ENCODE assay signal across 12 cellular contexts in genomic region chr7:47582748-47583740, GRCh38. TPM values are rescaled to one million over a fixed set of nuclear protein-coding genes. Genes with fewer than 3 reads are reported as not detected.
DNase-seq lines count a peak whose midpoint lies in the region; ATAC-seq and TF ChIP-seq lines count a peak whose summit lies in the region.
"Had no signal": no experiment of that assay in that cellular context is flagged by ENCODE, and none has a peak within 500 bp of the region (broad histone marks: within the 10 kb centered on the region; RNA-seq: fewer than 3 reads in every experiment).

No MANE protein-coding gene starts in this region.

- no peaks in the 10 kb centered on the region for H3K9me3 Mint-ChIP-seq in MCF 10A (ENCODE audit: unreplicated experiment)
- no peaks in the 10 kb centered on the region for H3K9me3 Mint-ChIP-seq in chondrocyte (ENCODE audit: low read depth)
- H3K9me3 Mint-ChIP-seq in neural crest cell, result peaks cover 5% of the 10 kb centered on the region

- intact Hi-C loops in MCF 10A (cut with micrococcal nuclease) (loop anchor here (5.0 kb wide), 1 partner anchor 84 kb away; no protein-coding TSS in a partner anchor), mammary epithelial cell (cut with micrococcal nuclease) (loop anchor here (10.0 kb wide), 1 partner anchor 108 kb away; no protein-coding TSS in a partner anchor), upper lobe of right lung (cut with DNase I) (no loop called here), esophagus muscularis mucosa (cut with DNase I) (no loop called here)

- no peak for TF ChIP-seq EP300 in esophagus muscularis mucosa (IDR thresholded peaks at IDR 0.05)

- POLR2A ChIA-PET in MCF 10A (lab: Yijun Ruan, JAX), result interaction anchor here (0.6 to 2.0 kb wide), 10 partner anchors 9 to 201 kb away, joined by 3 to 16 read pairs (median 4); no protein-coding TSS in a partner anchor

- TF ChIP-seq POLR2A in esophagus muscularis mucosa (IDR thresholded peaks at IDR 0.05; ENCODE audit: low read depth), result no peak

- H3K9me3 ChIP-seq in mammary epithelial cell (replicated peaks; ENCODE audit: insufficient read depth, low read length) (no peaks in the 10 kb centered on the region), upper lobe of right lung (no peaks in the 10 kb centered on the region), esophagus muscularis mucosa (no peaks in the 10 kb centered on the region)

- H3K4me3 ChIP-seq in mammary epithelial cell (replicated peaks in 1 of 3; ENCODE audit: insufficient read depth in 1 of 3, low read depth in 2 of 3, low read length in 3 of 3) (no peak overlapping the region), upper lobe of right lung (peak overlapping the region; percentile 69), esophagus muscularis mucosa (peak overlapping the region in 2 of 4 donors; percentile 73 to 85)

- H2AFZ ChIP-seq in mammary epithelial cell (ENCODE audit: low read depth, low read length), result no peak overlapping the region

- 90% methylated on average over 14 of the region's 15 CpGs for WGBS in mammary epithelial cell (ENCODE audit: low coverage, missing lambda C conversion rate)
- WGBS in esophagus muscularis mucosa, result 85% methylated on average over 15 of the region's 15 CpGs

- dilution Hi-C loops in mammary epithelial cell (cut with HindIII; ENCODE audit: low sequenced_read_pairs), result no loop called here

- in situ Hi-C loops in mammary epithelial cell (cut with MboI; ENCODE audit: low sequenced_read_pairs in 2 of 2), result loop anchor here in 1 of 2 donors (25.0 kb wide), 1 partner anchor 229 kb away; no protein-coding TSS in a partner anchor

- no peak overlapping the region for H3K27ac ChIP-seq in mammary epithelial cell (ENCODE audit: insufficient read depth, low read depth, low read length)
- peak overlapping the region; percentile 89 for H3K27ac ChIP-seq in upper lobe of right lung
- peak overlapping the region in 1 of 4 donors; percentile 80 for H3K27ac ChIP-seq in esophagus muscularis mucosa (replicated peaks in 1 of 4)
- H3K27ac ChIP-seq: 22Rv1 had no signal

- DNase-seq in MCF 10A (ENCODE audit: unreplicated experiment) (no peak), mammary epithelial cell (no peak), chondrocyte (ENCODE audit: low spot score) (no peak), neural crest cell (ENCODE audit: low read depth, low spot score) (no peak), upper lobe of right lung (no peak), esophagus muscularis mucosa (ENCODE audit: extremely low spot score) (no peak)
- DNase-seq in activated naive CD4-positive, alpha-beta T cell (lab: John Stamatoyannopoulos, UW), result no peak
- DNase-seq: activated CD8-positive, alpha-beta memory T cell treated with anti-CD3 and anti-CD28 coated beads for 24 hours; EL; NCI-H524 had no signal

- CTCF ChIA-PET in MCF 10A (lab: Yijun Ruan, JAX), result interaction anchor here (0.7 to 1.8 kb wide), 7 partner anchors 8 to 237 kb away, joined by 3 to 8 read pairs (median 3); no protein-coding TSS in a partner anchor
- CTCF ChIA-PET in mammary epithelial cell (lab: Charles Lee; ENCODE audit: low non-redundant PET), result no interaction called here

- H3K9ac ChIP-seq in mammary epithelial cell (ENCODE audit: insufficient read depth, low read length), result no peak overlapping the region

- H3K4me1 Mint-ChIP-seq in MCF 10A (ENCODE audit: insufficient read depth, unreplicated experiment) (peaks cover 37% of the 10 kb centered on the region), chondrocyte (ENCODE audit: low read depth) (peaks cover 71% of the 10 kb centered on the region), neural crest cell (peaks cover 26% of the 10 kb centered on the region)

- H3K4me1 ChIP-seq in mammary epithelial cell (ENCODE audit: insufficient read depth, low read length) (peaks cover 25% of the 10 kb centered on the region), upper lobe of right lung (peaks cover 56% of the 10 kb centered on the region), esophagus muscularis mucosa (peaks cover 33 to 62% (median 59%) of the 10 kb centered on the region in 4 donors)

- H3K27me3 ChIP-seq in mammary epithelial cell (ENCODE audit: insufficient read depth, low read length), result no peaks in the 10 kb centered on the region
- H3K27me3 ChIP-seq in upper lobe of right lung, result no peaks in the 10 kb centered on the region
- no peaks in the 10 kb centered on the region for H3K27me3 ChIP-seq in esophagus muscularis mucosa

- BruUV-seq in MCF 10A (replicated peaks; lab: Mats Ljungman, UMichigan) (no TSS peak), mammary epithelial cell (replicated peaks; lab: Mats Ljungman, UMichigan) (no TSS peak)

- ATAC-seq in upper lobe of right lung (peak; percentile 9), HG03097 (IDR thresholded peaks at IDR 0.05; ENCODE audit: low FRiP score, unreplicated experiment) (no peak)

- TF ChIP-seq CTCF in MCF 10A (IDR thresholded peaks at IDR 0.05; ENCODE audit: unreplicated experiment), result no peak
- no peak for TF ChIP-seq CTCF in mammary epithelial cell (conservative IDR thresholded peaks at IDR 0.05 in 1 of 2, IDR thresholded peaks at IDR 0.05 in 1 of 2; ENCODE audit: extremely low read depth in 1 of 2, insufficient read depth in 1 of 2, low read depth in 1 of 2, low read length in 2 of 2)
- TF ChIP-seq CTCF in chondrocyte (IDR thresholded peaks at IDR 0.05), result no peak
- TF ChIP-seq CTCF in neural crest cell (conservative IDR thresholded peaks at IDR 0.05), result no peak
- no peak for TF ChIP-seq CTCF in upper lobe of right lung (IDR thresholded peaks at IDR 0.05)
- TF ChIP-seq CTCF in esophagus muscularis mucosa (IDR thresholded peaks at IDR 0.05), result no peak

- no peak overlapping the region for H3K27ac Mint-ChIP-seq in MCF 10A (ENCODE audit: low read depth, unreplicated experiment)
- H3K27ac Mint-ChIP-seq in chondrocyte (ENCODE audit: unreplicated experiment), result peak overlapping the region; percentile 94
- no peak overlapping the region for H3K27ac Mint-ChIP-seq in neural crest cell (ENCODE audit: unreplicated experiment)

- H3K27me3 Mint-ChIP-seq in MCF 10A (ENCODE audit: insufficient read depth, unreplicated experiment) (no peaks in the 10 kb centered on the region), chondrocyte (ENCODE audit: low read depth) (no peaks in the 10 kb centered on the region), neural crest cell (ENCODE audit: low read depth) (peaks cover 16% of the 10 kb centered on the region)

- H3K36me3 Mint-ChIP-seq in MCF 10A (ENCODE audit: insufficient read depth, unreplicated experiment) (peaks cover 11% of the 10 kb centered on the region), chondrocyte (ENCODE audit: low read depth) (peaks cover 6% of the 10 kb centered on the region), neural crest cell (ENCODE audit: low read depth) (no peaks in the 10 kb centered on the region)

- peaks cover 34% of the 10 kb centered on the region for H3K79me2 ChIP-seq in mammary epithelial cell (ENCODE audit: insufficient read depth, low read length)

- no peaks in the 10 kb centered on the region for H3K36me3 ChIP-seq in mammary epithelial cell (ENCODE audit: insufficient read depth, low read length)
- no peaks in the 10 kb centered on the region for H3K36me3 ChIP-seq in upper lobe of right lung
- H3K36me3 ChIP-seq in esophagus muscularis mucosa, result no peaks in the 10 kb centered on the region

- no peak overlapping the region for H3K4me2 ChIP-seq in mammary epithelial cell (ENCODE audit: insufficient read depth, low read depth, low read length)

- H4K20me1 ChIP-seq in mammary epithelial cell (ENCODE audit: insufficient read depth, low read length), result no peaks in the 10 kb centered on the region

- H3K4me3 Mint-ChIP-seq in MCF 10A (ENCODE audit: unreplicated experiment), result peak overlapping the region; percentile 94
- H3K4me3 Mint-ChIP-seq in chondrocyte (ENCODE audit: unreplicated experiment), result peak overlapping the region; percentile 77
- peak overlapping the region; percentile 84 for H3K4me3 Mint-ChIP-seq in neural crest cell

RNA-seq across cellular contexts. Expression of gene TNS3, which starts 1.1 kb away (rescaled TPM):
- total RNA-seq in MCF 10A (2022) (30.1 and 33.3 TPM in 2 replicates), mammary epithelial cell (10 to 100 TPM; 15.0 to 43.5 TPM), chondrocyte (320 to 433 TPM (median 426 TPM) in 3 replicates), neural crest cell (25.0 and 26.4 TPM in 2 replicates), upper lobe of right lung (168 TPM), esophagus muscularis mucosa (10 to 100 TPM; 34.6 to 52.5 (median 48.6) TPM)
- polyA plus RNA-seq in mammary epithelial cell, result 12.9 TPM
- polyA minus RNA-seq in mammary epithelial cell, result 27.8 TPM

Comparison
In these comparisons a context has a peak if more than half of its experiments do, and no peak if none do; other contexts are left out.
1. intact Hi-C loops: an anchor here in MCF 10A (5.0 kb wide) and mammary epithelial cell (10.0 kb wide); none called in upper lobe of right lung and esophagus muscularis mucosa.